ENCODE assay signal across 32 cellular contexts in the genomic region with DNA sequence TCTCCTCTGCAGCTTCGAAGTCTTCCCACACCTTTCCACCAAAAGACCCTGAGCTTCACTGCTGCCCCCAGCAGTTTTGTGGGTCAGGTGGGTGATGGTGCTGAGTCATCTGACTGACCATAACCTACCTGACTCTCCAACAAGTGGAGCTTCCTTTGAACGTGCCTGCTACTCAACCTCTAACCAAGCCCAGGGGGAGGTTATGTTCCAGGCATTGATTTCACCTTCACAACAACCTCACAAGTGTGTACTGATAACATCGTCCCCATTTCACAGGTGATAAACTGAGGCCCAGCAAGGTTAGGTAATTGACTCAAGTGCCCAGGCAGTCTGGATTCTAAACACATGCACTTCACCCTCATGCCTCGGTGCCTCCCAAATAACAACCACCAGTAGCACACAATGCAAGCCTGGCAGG.
"Had no signal": no experiment of that assay in that cellular context is flagged by ENCODE, and none has a peak within 500 bp of the region (broad histone marks: within the 10 kb centered on the region; RNA-seq: fewer than 3 reads in every experiment).

No MANE protein-coding gene starts in this region.

- H3K27me3 Mint-ChIP-seq: activated CD4-positive, alpha-beta memory T cell treated with anti-CD3 and anti-CD28 coated beads, Interleukin-2, amount 10 ng/mL, durations not matched to agents 7 days and 5 days; activated CD4-positive, alpha-beta T cell treated with anti-CD3 and anti-CD28 coated beads, Interleukin-2, amount 10 ng/mL, durations not matched to agents 7 days and 5 days; activated naive CD4-positive, alpha-beta T cell treated with anti-CD3 and anti-CD28 coated beads, Interleukin-2, amount 50 U/mL, for 24 hours; activated naive CD8-positive, alpha-beta T cell treated with anti-CD3 and anti-CD28 coated beads, Interleukin-2, amount 50 U/mL, for 24 hours; activated T-cell treated with anti-CD3 and anti-CD28 coated beads, Interleukin-2, amount 50 U/mL, for 24 hours; central memory CD8-positive, alpha-beta T cell; dendritic cell treated with granulocyte-macrophage colony-stimulating factor and Interleukin-4, amounts not matched to agents 40 ng/mL and 50 ng/mL, for 4 days; natural killer cell treated with Interleukin-12 subunit alpha and Interleukin-12 subunit beta and Interleukin-15 and Interleukin-18, amount 100 ng/mL, for 72 hours; stimulated activated memory B cell treated with anti-CD40 and anti-IgM and Interleukin-4, amounts not matched to agents 10 μg/mL and 1 μg/mL and 100 μg/mL, for 72 hours; stimulated activated naive CD8-positive, alpha-beta T cell treated with anti-CD3 and anti-CD28 coated beads, Interleukin-15, amount 100 ng/mL, for 72 hours had no signal

- H3K4me1 Mint-ChIP-seq: activated CD4-positive, alpha-beta memory T cell treated with anti-CD3 and anti-CD28 coated beads, Interleukin-2, amount 10 ng/mL, durations not matched to agents 7 days and 5 days; activated CD4-positive, alpha-beta T cell treated with anti-CD3 and anti-CD28 coated beads, Interleukin-2, amount 10 ng/mL, durations not matched to agents 7 days and 5 days; activated naive CD4-positive, alpha-beta T cell treated with anti-CD3 and anti-CD28 coated beads, Interleukin-2, amount 50 U/mL, for 24 hours; activated naive CD8-positive, alpha-beta T cell treated with anti-CD3 and anti-CD28 coated beads, Interleukin-2, amount 50 U/mL, for 24 hours; stimulated activated memory B cell treated with anti-CD40 and anti-IgM and Interleukin-4, amounts not matched to agents 10 μg/mL and 1 μg/mL and 100 μg/mL, for 72 hours; stimulated activated naive CD8-positive, alpha-beta T cell treated with anti-CD3 and anti-CD28 coated beads, Interleukin-15, amount 100 ng/mL, for 72 hours had no signal

- H3K9me3 Mint-ChIP-seq: activated CD4-positive, alpha-beta memory T cell treated with anti-CD3 and anti-CD28 coated beads, Interleukin-2, amount 10 ng/mL, durations not matched to agents 7 days and 5 days; activated CD4-positive, alpha-beta T cell treated with anti-CD3 and anti-CD28 coated beads, Interleukin-2, amount 10 ng/mL, durations not matched to agents 7 days and 5 days; activated naive CD4-positive, alpha-beta T cell treated with anti-CD3 and anti-CD28 coated beads, Interleukin-2, amount 50 U/mL, for 24 hours; activated naive CD8-positive, alpha-beta T cell treated with anti-CD3 and anti-CD28 coated beads, Interleukin-2, amount 50 U/mL, for 24 hours; activated T-cell treated with anti-CD3 and anti-CD28 coated beads, Interleukin-2, amount 50 U/mL, for 24 hours; central memory CD8-positive, alpha-beta T cell; dendritic cell treated with granulocyte-macrophage colony-stimulating factor and Interleukin-4, amounts not matched to agents 40 ng/mL and 50 ng/mL, for 4 days; natural killer cell treated with Interleukin-12 subunit alpha and Interleukin-12 subunit beta and Interleukin-15 and Interleukin-18, amount 100 ng/mL, for 72 hours; stimulated activated naive CD8-positive, alpha-beta T cell treated with anti-CD3 and anti-CD28 coated beads, Interleukin-15, amount 100 ng/mL, for 72 hours; T-helper 1 cell treated with Interleukin-12 subunit alpha and Interleukin-12 subunit beta and Interleukin-4 antibody, amounts not matched to agents 30 μg/mL and 1 μg/mL, for 36 hours had no signal

- H3K36me3 ChIP-seq: upper lobe of right lung had no signal

- H3K4me3 Mint-ChIP-seq: activated CD4-positive, alpha-beta memory T cell treated with anti-CD3 and anti-CD28 coated beads, Interleukin-2, amount 10 ng/mL, durations not matched to agents 7 days and 5 days; activated CD4-positive, alpha-beta T cell treated with anti-CD3 and anti-CD28 coated beads, Interleukin-2, amount 10 ng/mL, durations not matched to agents 7 days and 5 days; activated naive CD4-positive, alpha-beta T cell treated with anti-CD3 and anti-CD28 coated beads, Interleukin-2, amount 50 U/mL, for 24 hours; activated naive CD8-positive, alpha-beta T cell treated with anti-CD3 and anti-CD28 coated beads, Interleukin-2, amount 50 U/mL, for 24 hours; activated T-cell treated with anti-CD3 and anti-CD28 coated beads, Interleukin-2, amount 50 U/mL, for 24 hours; central memory CD8-positive, alpha-beta T cell; dendritic cell treated with granulocyte-macrophage colony-stimulating factor and Interleukin-4, amounts not matched to agents 40 ng/mL and 50 ng/mL, for 4 days; natural killer cell treated with Interleukin-12 subunit alpha and Interleukin-12 subunit beta and Interleukin-15 and Interleukin-18, amount 100 ng/mL, for 72 hours; stimulated activated memory B cell treated with anti-CD40 and anti-IgM and Interleukin-4, amounts not matched to agents 10 μg/mL and 1 μg/mL and 100 μg/mL, for 72 hours; stimulated activated naive CD8-positive, alpha-beta T cell treated with anti-CD3 and anti-CD28 coated beads, Interleukin-15, amount 100 ng/mL, for 72 hours; T-helper 1 cell treated with Interleukin-12 subunit alpha and Interleukin-12 subunit beta and Interleukin-4 antibody, amounts not matched to agents 30 μg/mL and 1 μg/mL, for 36 hours had no signal

- H3K27ac Mint-ChIP-seq: activated CD4-positive, alpha-beta memory T cell treated with anti-CD3 and anti-CD28 coated beads, Interleukin-2, amount 10 ng/mL, durations not matched to agents 7 days and 5 days; activated CD4-positive, alpha-beta T cell treated with anti-CD3 and anti-CD28 coated beads, Interleukin-2, amount 10 ng/mL, durations not matched to agents 7 days and 5 days; activated naive CD4-positive, alpha-beta T cell treated with anti-CD3 and anti-CD28 coated beads, Interleukin-2, amount 50 U/mL, for 24 hours; activated naive CD8-positive, alpha-beta T cell treated with anti-CD3 and anti-CD28 coated beads, Interleukin-2, amount 50 U/mL, for 24 hours; activated T-cell treated with anti-CD3 and anti-CD28 coated beads, Interleukin-2, amount 50 U/mL, for 24 hours; dendritic cell treated with granulocyte-macrophage colony-stimulating factor and Interleukin-4, amounts not matched to agents 40 ng/mL and 50 ng/mL, for 4 days; natural killer cell treated with Interleukin-12 subunit alpha and Interleukin-12 subunit beta and Interleukin-15 and Interleukin-18, amount 100 ng/mL, for 72 hours; stimulated activated memory B cell treated with anti-CD40 and anti-IgM and Interleukin-4, amounts not matched to agents 10 μg/mL and 1 μg/mL and 100 μg/mL, for 72 hours; T-helper 1 cell treated with Interleukin-12 subunit alpha and Interleukin-12 subunit beta and Interleukin-4 antibody, amounts not matched to agents 30 μg/mL and 1 μg/mL, for 36 hours had no signal

- H3K9me3 ChIP-seq: esophagus squamous epithelium, left ventricle myocardium inferior, mucosa of descending colon, psoas muscle, upper lobe of right lung had no signal

- H3K4me1 ChIP-seq: left ventricle myocardium inferior had no signal

- H3K27ac ChIP-seq: epithelial cell of prostate, esophagus squamous epithelium, left ventricle myocardium inferior, psoas muscle, upper lobe of right lung, WERI-Rb-1 had no signal

- ATAC-seq: activated naive CD8-positive, alpha-beta T cell treated with anti-CD3 and anti-CD28 coated beads, Interleukin-2, amount 50 U/mL, for 24 hours; mucosa of descending colon; natural killer cell treated with Interleukin-12 subunit alpha and Interleukin-12 subunit beta and Interleukin-15 and Interleukin-18, amount 100 ng/mL, for 72 hours; psoas muscle; stimulated activated memory B cell treated with anti-CD40 and anti-IgM and Interleukin-4, amounts not matched to agents 10 μg/mL and 1 μg/mL and 100 μg/mL, for 72 hours; stimulated activated naive CD8-positive, alpha-beta T cell treated with anti-CD3 and anti-CD28 coated beads, Interleukin-15, amount 100 ng/mL, for 72 hours; upper lobe of right lung had no signal

- H3K4me2 ChIP-seq: smooth muscle cell had no signal

- H3K4me3 ChIP-seq: esophagus squamous epithelium, left ventricle myocardium inferior, lung, mucosa of descending colon, psoas muscle, smooth muscle cell, upper lobe of right lung had no signal

- DNase-seq: activated CD4-positive, alpha-beta memory T cell treated with anti-CD3 and anti-CD28 coated beads, Interleukin-2, amount 10 ng/mL, durations not matched to agents 7 days and 5 days; activated CD4-positive, alpha-beta T cell treated with anti-CD3 and anti-CD28 coated beads, Interleukin-2, amount 10 ng/mL, durations not matched to agents 7 days and 5 days; activated CD4-positive, CD25-positive, alpha-beta regulatory T cell treated with anti-CD3 and anti-CD28 coated beads, Interleukin-2, amount 50 U/mL, for 72 hours; activated CD8-positive, alpha-beta memory T cell treated with anti-CD3 and anti-CD28 coated beads, Interleukin-2, amount 50 U/mL, for 48 hours; activated naive CD8-positive, alpha-beta T cell treated with anti-CD3 and anti-CD28 coated beads, Interleukin-2, amount 50 U/mL, for 24 hours; activated T-cell treated with anti-CD3 and anti-CD28 coated beads, Interleukin-2, amount 50 U/mL, for 24 hours; esophagus squamous epithelium; foreskin melanocyte; left ventricle myocardium inferior; mucosa of descending colon; psoas muscle; stimulated activated CD4-positive, alpha-beta T cell treated with anti-CD3 and anti-CD28 coated beads, Interleukin-1b, Interleukin-23, amount 100 ng/mL, for 48 hours; stimulated activated CD4-positive, alpha-beta T cell treated with anti-CD3 and anti-CD28 coated beads, Interleukin-4, amount 100 ng/mL, for 4 hours; stimulated activated CD8-positive, alpha-beta memory T cell treated with anti-CD3 and anti-CD28 coated beads, Interleukin-4, amount 100 ng/mL, for 48 hours; stimulated activated naive CD8-positive, alpha-beta T cell treated with anti-CD3 and anti-CD28 coated beads, Interleukin-15, amount 100 ng/mL, for 72 hours; substantia nigra; T-helper 9 cell; upper lobe of right lung; WERI-Rb-1 had no signal

- H3K36me3 Mint-ChIP-seq: activated naive CD4-positive, alpha-beta T cell treated with anti-CD3 and anti-CD28 coated beads, Interleukin-2, amount 50 U/mL, for 24 hours; natural killer cell treated with Interleukin-12 subunit alpha and Interleukin-12 subunit beta and Interleukin-15 and Interleukin-18, amount 100 ng/mL, for 72 hours; stimulated activated memory B cell treated with anti-CD40 and anti-IgM and Interleukin-4, amounts not matched to agents 10 μg/mL and 1 μg/mL and 100 μg/mL, for 72 hours had no signal

- H3K27me3 ChIP-seq: esophagus squamous epithelium, upper lobe of right lung had no signal

- FAIRE-seq: bronchial epithelial cell, endometrium, islet of Langerhans, TTC549 had no signal
